8 cellular contexts compared by ENCODE assay signal in genomic region chr14:104795468-104795780, GRCh38. TPM values are rescaled to one million over a fixed set of nuclear protein-coding genes. Genes with fewer than 3 reads are reported as not detected.
DNase-seq lines count a peak whose midpoint lies in the region; ATAC-seq and TF ChIP-seq lines count a peak whose summit lies in the region.

TSS of gene AKT1 (minus strand) at chr14:104795748. CDS start at chr14:104792643, 3,105 bp downstream.

- peaks cover 20% of the 10 kb centered on the region for H3K36me3 ChIP-seq in BE2C
- H3K36me3 ChIP-seq in gastrocnemius medialis, result peaks cover 0 to 11% of the 10 kb centered on the region in 2 donors

- no peaks in the 10 kb centered on the region for H3K27me3 ChIP-seq in BE2C
- H3K27me3 ChIP-seq in gastrocnemius medialis, result no peaks in the 10 kb centered on the region

- H3K4me1 ChIP-seq in BE2C (peaks cover 20% of the 10 kb centered on the region), gastrocnemius medialis (peaks cover 37 to 40% of the 10 kb centered on the region in 2 donors)

- in situ Hi-C loops in gastrocnemius medialis (cut with MboI; ENCODE audit: low sequenced_read_pairs in 4 of 4), result no loop called here

- peaks cover 0 to 5% of the 10 kb centered on the region in 2 donors for H3K36me3 Mint-ChIP-seq in activated naive CD4-positive, alpha-beta T cell treated with anti-CD3 and anti-CD28 coated beads, Interleukin-2, amount 50 U/mL, for 72 hours

- intact Hi-C loops in left ventricle myocardium superior (cut with micrococcal nuclease), result no loop called here
- intact Hi-C loops in gastrocnemius medialis (cut with DNase I; ENCODE audit: low total_unique reads), result loop anchor here (5.0 kb wide), 2 partner anchors 72 to 192 kb away; partner anchors contain the start of genes CEP170B and CLBA1

- peak within 1 kb of the TSS; percentile 22 to 78 for H3K27ac Mint-ChIP-seq in activated naive CD4-positive, alpha-beta T cell treated with anti-CD3 and anti-CD28 coated beads, Interleukin-2, amount 50 U/mL, for 72 hours

- DNase-seq in BE2C, result no peak
- DNase-seq in activated naive CD4-positive, alpha-beta T cell treated with anti-CD3 and anti-CD28 coated beads, Interleukin-2, amount 50 U/mL, for 72 hours (ENCODE audit: low spot score in 2 of 2), result no peak
- no peak for DNase-seq in left ventricle myocardium superior
- DNase-seq in gastrocnemius medialis, result no peak
- no peak for DNase-seq in NK-92 (lab: John Stamatoyannopoulos, UW; ENCODE audit: unreplicated experiment)
- no peak for DNase-seq in UCSD-AML1 (lab: John Stamatoyannopoulos, UW; ENCODE audit: unreplicated experiment)
- no peak for DNase-seq in T1000 (lab: John Stamatoyannopoulos, UW)

- no peaks in the 10 kb centered on the region for H3K9me3 Mint-ChIP-seq in activated naive CD4-positive, alpha-beta T cell treated with anti-CD3 and anti-CD28 coated beads, Interleukin-2, amount 50 U/mL, for 72 hours

- peak within 1 kb of the TSS; percentile 77 for H3K4me3 ChIP-seq in BE2C (ENCODE audit: low read depth, low read length)
- H3K4me3 ChIP-seq in gastrocnemius medialis, result peak within 1 kb of the TSS; percentile 60 to 89 (median 70)

- no peak for TF ChIP-seq POLR2A in gastrocnemius medialis (IDR thresholded peaks at IDR 0.05)

- no peaks in the 10 kb centered on the region for H3K9me3 ChIP-seq in BE2C
- no peaks in the 10 kb centered on the region for H3K9me3 ChIP-seq in gastrocnemius medialis

- peak within 1 kb of the TSS; percentile 82 to 90 (median 86) for H3K27ac ChIP-seq in gastrocnemius medialis

- TF ChIP-seq CTCF in BE2C (IDR thresholded peaks at IDR 0.05; ENCODE audit: low read depth, low read length), result no peak
- TF ChIP-seq CTCF in gastrocnemius medialis (IDR thresholded peaks at IDR 0.05 in 4 of 5, conservative IDR thresholded peaks at IDR 0.05 in 1 of 5), result no peak

- peak; percentile 23 for ATAC-seq in HG02678 (IDR thresholded peaks at IDR 0.05; ENCODE audit: unreplicated experiment)
- ATAC-seq in activated naive CD4-positive, alpha-beta T cell treated with anti-CD3 and anti-CD28 coated beads, Interleukin-2, amount 50 U/mL, for 72 hours, result peak; percentile 37 to 50
- no peak for ATAC-seq in left ventricle myocardium superior
- ATAC-seq in gastrocnemius medialis, result peak; percentile 24 to 68

RNA-seq across cellular contexts. Expression of gene AKT1, which starts in this region (rescaled TPM):
- 185 TPM for polyA plus RNA-seq in BE2C (2012; ENCODE audit: insufficient read depth, insufficient read length, low read depth)
- total RNA-seq in activated naive CD4-positive, alpha-beta T cell treated with anti-CD3 and anti-CD28 coated beads, Interleukin-2, amount 50 U/mL, for 72 hours, result 100 to 1,000 TPM; 111 to 113 TPM
- total RNA-seq in left ventricle myocardium superior, result 142 TPM
- total RNA-seq in gastrocnemius medialis, result 10 to 100 TPM; 44.4 to 70.4 (median 57.0) TPM
